14 cellular contexts compared by ENCODE assay signal in the genomic region with DNA sequence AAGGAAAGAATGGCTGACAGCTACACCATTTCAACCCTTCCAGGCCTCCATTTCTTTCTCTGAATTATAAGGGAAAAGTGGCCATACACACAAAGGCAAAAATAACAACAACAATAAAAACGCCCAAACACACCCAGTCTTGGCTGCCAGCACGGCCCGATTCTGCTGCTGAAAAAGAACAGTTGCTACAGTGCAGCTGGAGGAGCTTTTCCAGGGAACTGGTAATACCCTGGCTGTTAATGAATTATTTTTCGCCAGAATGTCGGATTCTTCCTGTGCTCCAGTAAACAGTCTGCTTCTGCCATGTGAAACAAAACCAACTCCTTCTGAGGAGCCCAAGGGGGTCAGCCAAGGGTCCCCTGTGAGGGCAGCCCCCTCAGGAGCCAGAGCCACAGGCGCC. TPM values are rescaled to one million over a fixed set of nuclear protein-coding genes. Genes with fewer than 3 reads are reported as not detected.
"Had no signal": no experiment of that assay in that cellular context is flagged by ENCODE, and none has a peak within 500 bp of the region (broad histone marks: within the 10 kb centered on the region; RNA-seq: fewer than 3 reads in every experiment).

No MANE protein-coding gene starts in this region.

- ATAC-seq: effector memory CD8-positive, alpha-beta T cell had no signal

- H3K4me1 ChIP-seq: parathyroid adenoma had no signal

- H3K27ac Mint-ChIP-seq: activated naive CD8-positive, alpha-beta T cell treated with anti-CD3 and anti-CD28 coated beads, Interleukin-2, amount 10 ng/mL, durations not matched to agents 7 days and 5 days; activated T-helper 1 cell treated with anti-CD3 and anti-CD28 coated beads, Interleukin-12 subunit alpha, Interleukin-12 subunit beta, Interleukin-2, Interleukin-4 antibody, amounts not matched to agents 30 ng/mL and 10 ng/mL and 1 ng/mL, durations not matched to agents 14 hours and 24 hours and 36 hours; effector memory CD8-positive, alpha-beta T cell; mesothelial cell of epicardium; stimulated activated naive CD8-positive, alpha-beta T cell treated with anti-CD3 and anti-CD28 coated beads, Interleukin-15, Interleukin-2, amounts not matched to agents 100 ng/mL and 50 ng/mL, for 24 hours had no signal

- DNase-seq: activated CD4-positive, CD25-positive, alpha-beta regulatory T cell treated with anti-CD3 and anti-CD28 coated beads, Interleukin-2, amount 50 U/mL, for 72 hours; activated naive CD8-positive, alpha-beta T cell treated with anti-CD3 and anti-CD28 coated beads, Interleukin-2, amount 10 ng/mL, durations not matched to agents 7 days and 5 days; cerebellar nuclear complex; effector memory CD8-positive, alpha-beta T cell; SK-N-SH; T-helper 1 cell; T1000 had no signal

- H3K4me3 Mint-ChIP-seq: activated naive CD8-positive, alpha-beta T cell treated with anti-CD3 and anti-CD28 coated beads, Interleukin-2, amount 10 ng/mL, durations not matched to agents 7 days and 5 days; activated T-helper 1 cell treated with anti-CD3 and anti-CD28 coated beads, Interleukin-12 subunit alpha, Interleukin-12 subunit beta, Interleukin-2, Interleukin-4 antibody, amounts not matched to agents 30 ng/mL and 10 ng/mL and 1 ng/mL, durations not matched to agents 14 hours and 24 hours and 36 hours; effector memory CD8-positive, alpha-beta T cell; mesothelial cell of epicardium; stimulated activated naive CD8-positive, alpha-beta T cell treated with anti-CD3 and anti-CD28 coated beads, Interleukin-15, Interleukin-2, amounts not matched to agents 100 ng/mL and 50 ng/mL, for 24 hours had no signal

- H3K9me3 Mint-ChIP-seq: activated naive CD8-positive, alpha-beta T cell treated with anti-CD3 and anti-CD28 coated beads, Interleukin-2, amount 10 ng/mL, durations not matched to agents 7 days and 5 days; activated T-helper 1 cell treated with anti-CD3 and anti-CD28 coated beads, Interleukin-12 subunit alpha, Interleukin-12 subunit beta, Interleukin-2, Interleukin-4 antibody, amounts not matched to agents 30 ng/mL and 10 ng/mL and 1 ng/mL, durations not matched to agents 14 hours and 24 hours and 36 hours; effector memory CD8-positive, alpha-beta T cell; stimulated activated naive CD8-positive, alpha-beta T cell treated with anti-CD3 and anti-CD28 coated beads, Interleukin-15, Interleukin-2, amounts not matched to agents 100 ng/mL and 50 ng/mL, for 24 hours had no signal

- H3K27ac ChIP-seq: epithelial cell of prostate, parathyroid adenoma had no signal

- H3K4me1 Mint-ChIP-seq: activated naive CD8-positive, alpha-beta T cell treated with anti-CD3 and anti-CD28 coated beads, Interleukin-2, amount 10 ng/mL, durations not matched to agents 7 days and 5 days had no signal

- H3K4me3 ChIP-seq: lung, smooth muscle cell had no signal

- H3K9me3 ChIP-seq: SK-N-SH had no signal

- H3K36me3 Mint-ChIP-seq: activated naive CD8-positive, alpha-beta T cell treated with anti-CD3 and anti-CD28 coated beads, Interleukin-2, amount 10 ng/mL, durations not matched to agents 7 days and 5 days; mesothelial cell of epicardium had no signal

RNA-seq across cellular contexts. Expression of gene RAI2, which starts 6.6 kb away (rescaled TPM):
- total RNA-seq: activated naive CD8-positive, alpha-beta T cell treated with anti-CD3 and anti-CD28 coated beads, Interleukin-2, amount 10 ng/mL, durations not matched to agents 7 days and 5 days; smooth muscle cell had no signal
